8 cellular contexts compared by ENCODE assay signal in genomic region chr1:205455581-205456382, GRCh38. TPM values are rescaled to one million over a fixed set of nuclear protein-coding genes. Genes with fewer than 3 reads are reported as not detected.
DNase-seq lines count a peak whose midpoint lies in the region; ATAC-seq, FAIRE-seq and TF ChIP-seq lines count a peak whose summit lies in the region.

BLACAT1 (minus strand) TSS chr1:205456045.

- ATAC-seq in GM18870 (IDR thresholded peaks at IDR 0.05; ENCODE audit: unreplicated experiment): no peak

- H3K36me3 ChIP-seq in CD8-positive, alpha-beta memory T cell (ENCODE audit: insufficient read depth, low read length): no peaks in the 10 kb centered on the region
- H3K36me3 ChIP-seq in HUES6 (ENCODE audit: control insufficient read depth, insufficient read depth, low read length): peaks cover 8% of the 10 kb centered on the region; the same call in 1 of the 2 replicates

- CTCF ChIA-PET in CD8-positive, alpha-beta memory T cell (lab: Charles Lee): interaction anchor here (1.3 to 4.8 kb wide), 4 partner anchors 10 to 102 kb away, joined by 3 to 24 read pairs (median 6); no protein-coding TSS in a partner anchor

- peaks cover 41% of the 10 kb centered on the region for H3K27me3 ChIP-seq in CD8-positive, alpha-beta memory T cell (ENCODE audit: insufficient read depth, low read length, poor library complexity, severe bottlenecking)
- H3K27me3 ChIP-seq in HUES6 (ENCODE audit: control insufficient read depth, insufficient read depth, low read length): no peaks in the 10 kb centered on the region

- POLR2A ChIA-PET in CD8-positive, alpha-beta memory T cell (lab: Charles Lee): interaction anchor here (1.2 to 2.0 kb wide), 2 partner anchors 15 to 25 kb away, joined by 3 to 6 read pairs; no protein-coding TSS in a partner anchor

- peak within 1 kb of the TSS; percentile 79 to 91 (median 85) for H3K4me3 Mint-ChIP-seq in CD8-positive, alpha-beta memory T cell
- H3K4me3 Mint-ChIP-seq in neural crest cell: peak within 1 kb of the TSS; percentile 91

- H3K27ac ChIP-seq in CD8-positive, alpha-beta memory T cell (ENCODE audit: low read depth, low read length): no peak within 1 kb of the TSS
- H3K27ac ChIP-seq in HUES6 (ENCODE audit: low read depth, low read length) (peak within 1 kb of the TSS; percentile 72; the same call in 1 of the 2 replicates), coronary artery (no peak within 1 kb of the TSS)

- no peak for FAIRE-seq in H54 (lab: Jason Lieb, UNC)

- H3K9ac ChIP-seq in HUES6 (ENCODE audit: low read length): peak within 1 kb of the TSS; percentile 85

- peak within 1 kb of the TSS; percentile 39 for H3K4me3 ChIP-seq in CD8-positive, alpha-beta memory T cell (ENCODE audit: low read length)
- peak within 1 kb of the TSS; percentile 92 for H3K4me3 ChIP-seq in HUES6 (ENCODE audit: low read depth, low read length)
- H3K4me3 ChIP-seq in coronary artery: peak within 1 kb of the TSS; percentile 53

- TF ChIP-seq POLR2A in H54 (IDR thresholded peaks at IDR 0.05; ENCODE audit: low read depth, low read length): no peak

- TF ChIP-seq CTCF in coronary artery (IDR thresholded peaks at IDR 0.05): no peak
- TF ChIP-seq CTCF in neural crest cell (conservative IDR thresholded peaks at IDR 0.05): no peak

- peaks cover 17 to 24% (median 17%) of the 10 kb centered on the region in 3 donors for H3K4me1 Mint-ChIP-seq in CD8-positive, alpha-beta memory T cell
- peaks cover 39% of the 10 kb centered on the region for H3K4me1 Mint-ChIP-seq in neural crest cell

- H3K9me3 Mint-ChIP-seq in CD8-positive, alpha-beta memory T cell: no peaks in the 10 kb centered on the region
- H3K9me3 Mint-ChIP-seq in neural crest cell: no peaks in the 10 kb centered on the region

- H3K4me1 ChIP-seq in CD8-positive, alpha-beta memory T cell (ENCODE audit: insufficient read depth, low read length): peaks cover 16% of the 10 kb centered on the region
- peaks cover 48% of the 10 kb centered on the region for H3K4me1 ChIP-seq in HUES6 (ENCODE audit: control insufficient read depth, insufficient read depth, low read length)

- peaks cover 45 to 72% of the 10 kb centered on the region in 2 donors for H3K27me3 Mint-ChIP-seq in CD8-positive, alpha-beta memory T cell
- peaks cover 83% of the 10 kb centered on the region for H3K27me3 Mint-ChIP-seq in neural crest cell (ENCODE audit: low read depth)

- no peaks in the 10 kb centered on the region for H3K9me3 ChIP-seq in CD8-positive, alpha-beta memory T cell (ENCODE audit: low read length)
- H3K9me3 ChIP-seq in HUES6 (ENCODE audit: control insufficient read depth, insufficient read depth, low read depth, low read length): no peaks in the 10 kb centered on the region

- H3K36me3 Mint-ChIP-seq in CD8-positive, alpha-beta memory T cell: no peaks in the 10 kb centered on the region
- H3K36me3 Mint-ChIP-seq in neural crest cell (ENCODE audit: low read depth): no peaks in the 10 kb centered on the region

- H3K27ac Mint-ChIP-seq in CD8-positive, alpha-beta memory T cell: peak within 1 kb of the TSS in 1 of 8 donors; percentile 52
- H3K27ac Mint-ChIP-seq in neural crest cell (ENCODE audit: unreplicated experiment): peak within 1 kb of the TSS; percentile 86

- no peak for DNase-seq in CD8-positive, alpha-beta memory T cell
- DNase-seq in coronary artery (ENCODE audit: low spot score) (no peak), neural crest cell (ENCODE audit: low read depth, low spot score) (no peak), CD1c-positive myeloid dendritic cell (ENCODE audit: extremely low spot score) (no peak), epidermal melanocyte (ENCODE audit: insufficient read length, low spot score) (no peak), H54 (ENCODE audit: insufficient read length, low spot score) (no peak)

RNA-seq across cellular contexts. Expression of gene BLACAT1, which starts in this region (rescaled TPM):
- total RNA-seq in CD8-positive, alpha-beta memory T cell: under 1 TPM in 1 of 2 experiments, not detected in 1; 0.09 TPM
- polyA plus RNA-seq in CD8-positive, alpha-beta memory T cell: not detected
- total RNA-seq in neural crest cell: 3.8 and 3.9 TPM in 2 replicates

Comparison
In these comparisons a context has a peak if more than half of its experiments do, and no peak if none do; other contexts are left out.
1. H3K4me3 ChIP-seq: peak in every context shown above with its lines; median percentile 92 in HUES6; 53 in coronary artery; 39 in CD8-positive, alpha-beta memory T cell.